In genomic region chr1:39326836-39327235, GRCh38 we compare ENCODE assay signal across 19 cellular contexts.
DNase-seq lines count a peak whose midpoint lies in the region; ATAC-seq lines count a peak whose summit lies in the region.
"Had no signal": no experiment of that assay in that cellular context is flagged by ENCODE, and none has a peak within 500 bp of the region (broad histone marks: within the 10 kb centered on the region; RNA-seq: fewer than 3 reads in every experiment).

No MANE protein-coding gene starts in this region.

- H3K27me3 Mint-ChIP-seq in activated naive CD4-positive, alpha-beta T cell treated with anti-CD3 and anti-CD28 coated beads, Interleukin-2, amount 50 U/mL, for 24 hours = no peaks in the 10 kb centered on the region

- DNase-seq in activated naive CD4-positive, alpha-beta T cell (lab: John Stamatoyannopoulos, UW) = no peak
- DNase-seq in amniotic epithelial cell (ENCODE audit: low read depth) (peak; percentile 27), iris pigment epithelial cell (ENCODE audit: low read depth) (peak; percentile 27), NCI-H82 (lab: John Stamatoyannopoulos, UW) (no peak), UCSD-AML1 (lab: John Stamatoyannopoulos, UW; ENCODE audit: unreplicated experiment) (no peak), SW480 (ENCODE audit: low spot score) (no peak)
- DNase-seq: activated naive CD4-positive, alpha-beta T cell treated with anti-CD3 and anti-CD28 coated beads, Interleukin-2, amount 50 U/mL, for 16 hours; C1 segment of cervical spinal cord; DMS153; endodermal cell; lower lobe of right lung; NCI-H1105 treated with DMSO at 0.1 percent for 48 hours; NCI-H2107; NCI-H510A treated with DMSO at 0.1 percent for 48 hours; RPMI8226; stimulated activated CD4-positive, alpha-beta T cell treated with anti-CD3 and anti-CD28 coated beads, Interleukin-2, amount 100 ng/mL, for 24 hours; stimulated activated naive CD8-positive, alpha-beta T cell treated with anti-CD3 and anti-CD28 coated beads, Interleukin-15, Interleukin-2, amounts not matched to agents 100 U/mL and 50 U/mL, for 24 hours had no signal

- no peak for ATAC-seq in HG03135 (IDR thresholded peaks at IDR 0.05; ENCODE audit: unreplicated experiment)
- ATAC-seq: lower lobe of right lung; stimulated activated naive CD8-positive, alpha-beta T cell treated with anti-CD3 and anti-CD28 coated beads, Interleukin-15, Interleukin-2, amounts not matched to agents 100 U/mL and 50 U/mL, for 24 hours had no signal

- no peaks in the 10 kb centered on the region for H3K9me3 Mint-ChIP-seq in activated naive CD4-positive, alpha-beta T cell treated with anti-CD3 and anti-CD28 coated beads, Interleukin-2, amount 50 U/mL, for 24 hours
- H3K9me3 Mint-ChIP-seq: endodermal cell had no signal

- H3K4me3 Mint-ChIP-seq in activated naive CD4-positive, alpha-beta T cell treated with anti-CD3 and anti-CD28 coated beads, Interleukin-2, amount 50 U/mL, for 24 hours = no peak overlapping the region
- H3K4me3 Mint-ChIP-seq: endodermal cell had no signal

- H3K27ac Mint-ChIP-seq in activated naive CD4-positive, alpha-beta T cell treated with anti-CD3 and anti-CD28 coated beads, Interleukin-2, amount 50 U/mL, for 24 hours = peak overlapping the region; percentile 82
- H3K27ac Mint-ChIP-seq: endodermal cell had no signal

- H3K36me3 Mint-ChIP-seq in activated naive CD4-positive, alpha-beta T cell treated with anti-CD3 and anti-CD28 coated beads, Interleukin-2, amount 50 U/mL, for 24 hours = peaks cover 19% of the 10 kb centered on the region

- peaks cover 15% of the 10 kb centered on the region for H3K4me1 Mint-ChIP-seq in activated naive CD4-positive, alpha-beta T cell treated with anti-CD3 and anti-CD28 coated beads, Interleukin-2, amount 50 U/mL, for 24 hours
- H3K4me1 Mint-ChIP-seq: endodermal cell had no signal

Comparison
In these comparisons a context has a peak if more than half of its experiments do, and no peak if none do; other contexts are left out.
1. DNase-seq: peak in amniotic epithelial cell (single experiment) and iris pigment epithelial cell (single experiment); none in activated naive CD4-positive, alpha-beta T cell (0 of 4), NCI-H82 (single experiment), UCSD-AML1 (single experiment) and SW480 (single experiment).